Comparison of ENCODE assay signal across 8 cellular contexts in the genomic region with DNA sequence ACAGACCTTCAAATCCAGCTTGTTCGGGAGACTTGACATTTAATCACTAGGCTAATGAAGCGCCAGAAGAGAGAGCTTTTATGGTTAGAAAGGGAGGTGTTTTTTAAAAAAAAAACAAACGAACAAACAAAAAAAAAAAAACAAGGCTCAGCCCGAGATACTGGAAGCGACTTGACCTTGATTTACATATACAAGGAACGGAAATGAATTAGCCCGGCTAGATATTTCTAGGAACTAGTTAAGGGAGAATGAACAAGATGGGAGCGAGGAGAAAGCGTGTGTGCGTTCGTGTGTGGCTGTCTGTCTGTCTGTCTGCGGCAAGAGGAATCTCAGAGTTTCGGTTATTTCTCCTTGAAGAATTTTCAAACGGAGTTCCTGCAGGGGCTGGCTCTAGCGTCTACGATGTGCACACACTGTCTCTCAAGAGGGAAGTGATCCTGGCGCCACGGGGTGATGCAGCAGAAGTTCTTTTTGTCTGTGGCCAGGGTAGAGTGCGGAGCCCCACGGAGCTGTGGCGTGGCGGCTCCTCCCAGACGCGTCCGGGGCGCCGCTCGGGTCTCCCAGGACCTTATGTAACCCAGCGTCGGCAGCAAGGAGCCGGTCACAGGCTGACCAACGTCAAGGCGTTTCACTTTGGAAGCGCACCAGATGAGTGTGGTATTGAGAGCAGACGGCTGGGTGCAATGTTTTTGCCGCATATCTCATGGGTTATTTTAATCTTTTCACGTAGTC. TPM values are rescaled to one million over a fixed set of nuclear protein-coding genes. Genes with fewer than 3 reads are reported as not detected.
DNase-seq lines count a peak whose midpoint lies in the region; ATAC-seq and TF ChIP-seq lines count a peak whose summit lies in the region.

No MANE protein-coding gene starts in this region.

- no peaks in the 10 kb centered on the region for H3K9me3 ChIP-seq in heart right ventricle

- peaks cover 0 to 35% (median 0%) of the 10 kb centered on the region in 7 donors for H3K27me3 ChIP-seq in heart right ventricle

- H3K4me3 Mint-ChIP-seq in osteocyte (ENCODE audit: unreplicated experiment): peak overlapping the region; percentile 85

- H3K4me1 ChIP-seq in heart right ventricle: peaks cover 0 to 45% (median 36%) of the 10 kb centered on the region in 9 donors

- H3K36me3 Mint-ChIP-seq in osteocyte (ENCODE audit: unreplicated experiment): peaks cover 2% of the 10 kb centered on the region

- H3K9me3 Mint-ChIP-seq in osteocyte (ENCODE audit: unreplicated experiment): no peaks in the 10 kb centered on the region

- ATAC-seq in GM19463 (IDR thresholded peaks at IDR 0.05; ENCODE audit: unreplicated experiment): peak; percentile 80
- peak; percentile 93 to 98 (median 94) for ATAC-seq in heart right ventricle

- peaks cover 33% of the 10 kb centered on the region for H3K4me1 Mint-ChIP-seq in osteocyte (ENCODE audit: unreplicated experiment)

- peak overlapping the region; percentile 22 to 67 (median 60) for H3K4me3 ChIP-seq in heart right ventricle

- peak overlapping the region; percentile 88 for H3K27ac Mint-ChIP-seq in osteocyte (ENCODE audit: unreplicated experiment)

- intact Hi-C loops in heart right ventricle (cut with DNase I): loop anchor here in 7 of 10 donors (1.0 to 5.0 kb wide), 7 partner anchors 17 to 221 kb away; a partner anchor contains a TSS

- 1 to 2% methylated on average over 37 of the region's 37 CpGs for WGBS in heart right ventricle, 2 donors

- no peaks in the 10 kb centered on the region for H3K27me3 Mint-ChIP-seq in osteocyte (ENCODE audit: unreplicated experiment)

- peaks cover 0 to 8% (median 0%) of the 10 kb centered on the region in 9 donors for H3K36me3 ChIP-seq in heart right ventricle

- DNase-seq in COR-L47 (lab: John Stamatoyannopoulos, UW) (peak; percentile 25), HK-2 (ENCODE audit: unreplicated experiment) (peak; percentile 32), RKO (ENCODE audit: low spot score) (peak; percentile 56), amniotic epithelial cell (ENCODE audit: low read depth) (peak; percentile 82), heart right ventricle (peak; percentile 81 to 86), osteocyte (ENCODE audit: extremely low spot score, unreplicated experiment) (peak; percentile 86), NCI-H2196 treated with DMSO at 0.1 percent for 48 hours (lab: John Stamatoyannopoulos, UW; ENCODE audit: unreplicated experiment) (no peak)

- peak overlapping the region; percentile 71 to 95 (median 88) for H3K27ac ChIP-seq in heart right ventricle

- no peak for TF ChIP-seq CTCF in heart right ventricle (IDR thresholded peaks at IDR 0.05)
- TF ChIP-seq CTCF in osteocyte (IDR thresholded peaks at IDR 0.05): no peak

RNA-seq across cellular contexts. Expression of a gene that starts 18.8 kb away (rescaled TPM):
- total RNA-seq in heart right ventricle: 10 to 100 TPM in 9 of 10 donors, 1 to 10 TPM in 1; 8.6 to 35.1 (median 18.3) TPM
- polyA plus RNA-seq in heart right ventricle: 10 to 100 TPM; 14.9 to 19.5 TPM
- 28.1 and 31.1 TPM in 2 replicates for total RNA-seq in osteocyte
